Comparison of ENCODE assay signal across 35 cellular contexts in the genomic region with DNA sequence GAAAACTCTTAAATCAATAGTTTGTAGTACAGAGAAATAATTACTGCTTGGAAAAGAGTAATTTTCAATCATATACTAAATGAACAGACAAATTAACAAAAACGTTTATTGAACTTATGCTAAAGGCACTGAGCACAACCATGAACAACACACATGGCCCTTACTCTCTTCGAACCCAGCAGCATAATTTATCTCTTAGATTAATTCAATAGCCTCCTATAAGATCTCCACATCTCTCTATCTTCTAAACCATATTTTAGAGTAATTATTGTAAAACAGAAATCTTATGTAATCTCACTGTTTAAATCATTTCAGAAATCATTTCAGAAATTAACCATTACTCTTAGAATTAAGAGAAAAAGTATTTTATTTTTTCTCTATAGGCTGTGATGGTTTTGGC.
"Had no signal": no experiment of that assay in that cellular context is flagged by ENCODE, and none has a peak within 500 bp of the region (broad histone marks: within the 10 kb centered on the region; RNA-seq: fewer than 3 reads in every experiment).

No MANE protein-coding gene starts in this region.

- DNase-seq: Karpas-422, Kasumi-1, KBM-7, KG1, MG63, MM.1S, MV-4-11, NCI-H1048, NCI-H1092, NCI-H1092 treated with DMSO at 0.1 percent for 48 hours, NCI-H1105, NCI-H1105 treated with DMSO at 0.1 percent for 48 hours, NCI-H1417, NCI-H1417 treated with DMSO at 0.1 percent for 48 hours, NCI-H1436, NCI-H1436 treated with DMSO at 0.1 percent for 48 hours, NCI-H146, NCI-H1694, NCI-H1694 treated with DMSO at 0.1 percent for 48 hours, NCI-H187, NCI-H187 treated with DMSO at 0.1 percent for 48 hours, NCI-H1930, NCI-H2029, NCI-H2029 treated with DMSO at 0.1 percent for 48 hours, NCI-H2081, NCI-H2081 treated with DMSO at 0.1 percent for 48 hours, NCI-H2107, NCI-H2171, NCI-H2171 treated with DMSO at 0.1 percent for 48 hours, NCI-H2227 treated with DMSO at 0.1 percent for 48 hours, NCI-H226, NCI-H345, NCI-H446, NCI-H446 treated with DMSO at 0.1 percent for 48 hours had no signal

- H3K9ac ChIP-seq: KMS-11 had no signal

- H3K36me3 ChIP-seq: MG63 had no signal

- H3K27ac ChIP-seq: KMS-11 had no signal

- H3K9me3 ChIP-seq: MG63 had no signal

- H3K27me3 ChIP-seq: MG63 had no signal

- H3K4me2 ChIP-seq: KMS-11 had no signal

- H3K4me3 ChIP-seq: MG63 had no signal
